ENCODE assay signal across 15 cellular contexts in genomic region chr20:1242530-1242929, GRCh38. TPM values are rescaled to one million over a fixed set of nuclear protein-coding genes. Genes with fewer than 3 reads are reported as not detected.
DNase-seq lines count a peak whose midpoint lies in the region; ATAC-seq, FAIRE-seq and TF ChIP-seq lines count a peak whose summit lies in the region.
"Had no signal": no experiment of that assay in that cellular context is flagged by ENCODE, and none has a peak within 500 bp of the region (broad histone marks: within the 10 kb centered on the region; RNA-seq: fewer than 3 reads in every experiment).

No MANE protein-coding gene starts in this region.

- H4K20me1 ChIP-seq in astrocyte (ENCODE audit: insufficient read depth, low read length) = no peaks in the 10 kb centered on the region
- no peaks in the 10 kb centered on the region for H4K20me1 ChIP-seq in keratinocyte (ENCODE audit: control insufficient read depth, extremely low read depth, insufficient read depth, low read length)

- H3K36me3 ChIP-seq in BJ (ENCODE audit: control insufficient read depth, insufficient read depth, low read length) (no peaks in the 10 kb centered on the region), astrocyte (ENCODE audit: insufficient read depth, low read length) (no peaks in the 10 kb centered on the region), keratinocyte (ENCODE audit: control insufficient read depth in 2 of 2, extremely low read depth in 1 of 2, insufficient read depth in 2 of 2, low read length in 2 of 2) (no peaks in the 10 kb centered on the region), BE2C (no peaks in the 10 kb centered on the region)

- no peak overlapping the region for H2AFZ ChIP-seq in astrocyte (ENCODE audit: low read depth, low read length)
- H2AFZ ChIP-seq in keratinocyte (ENCODE audit: control insufficient read depth, low read length) = no peak overlapping the region

- dilution Hi-C loops in keratinocyte (cut with MboI; ENCODE audit: extremely low pct_ligation_motif_present, low sequenced_read_pairs) = no loop called here

- H3K9me3 ChIP-seq in astrocyte (ENCODE audit: insufficient read depth, low read depth, low read length) (no peaks in the 10 kb centered on the region), keratinocyte (ENCODE audit: control insufficient read depth, low read depth, low read length) (no peaks in the 10 kb centered on the region), BE2C (no peaks in the 10 kb centered on the region)

- H3K4me1 Mint-ChIP-seq in astrocyte (ENCODE audit: low read depth, unreplicated experiment) = peaks cover 8% of the 10 kb centered on the region
- H3K4me1 Mint-ChIP-seq: activated naive CD4-positive, alpha-beta T cell treated with anti-CD3 and anti-CD28 coated beads, Interleukin-2, amount 50 U/mL, for 24 hours had no signal

- POLR2A ChIA-PET in BJ (lab: Charles Lee) = interaction anchor here (0.7 kb wide), 1 partner anchor 81 kb away, joined by 3 read pairs; no protein-coding TSS in a partner anchor

- DNase-seq in BJ (ENCODE audit: low read depth) = peak; percentile 68
- peak; percentile 72 for DNase-seq in HS-27A (ENCODE audit: low read depth)
- DNase-seq in astrocyte (ENCODE audit: low read depth) = peak; percentile 95
- no peak for DNase-seq in keratinocyte (ENCODE audit: low read depth, low spot score)
- DNase-seq in stimulated activated CD4-positive, alpha-beta T cell treated with anti-CD3 and anti-CD28 coated beads, Interleukin-4, amount 100 ng/mL, for 24 hours = no peak
- DNase-seq in BE2C = no peak
- DNase-seq in GF-D8 (lab: John Stamatoyannopoulos, UW) = no peak
- DNase-seq: activated CD4-positive, alpha-beta T cell treated with anti-CD3 and anti-CD28 coated beads, Interleukin-2, amount 10 ng/mL, durations not matched to agents 24 days and 14 days; Calu3; kidney; natural killer cell; NCI-H1105; NCI-H69 had no signal

- no peaks in the 10 kb centered on the region for H3K36me3 Mint-ChIP-seq in astrocyte (ENCODE audit: low read depth, unreplicated experiment)
- H3K36me3 Mint-ChIP-seq: activated naive CD4-positive, alpha-beta T cell treated with anti-CD3 and anti-CD28 coated beads, Interleukin-2, amount 50 U/mL, for 24 hours; natural killer cell had no signal

- no peaks in the 10 kb centered on the region for H3K9me3 Mint-ChIP-seq in astrocyte (ENCODE audit: unreplicated experiment)
- H3K9me3 Mint-ChIP-seq: activated CD4-positive, alpha-beta T cell treated with anti-CD3 and anti-CD28 coated beads, Interleukin-2, amount 10 ng/mL, durations not matched to agents 24 days and 14 days; activated naive CD4-positive, alpha-beta T cell treated with anti-CD3 and anti-CD28 coated beads, Interleukin-2, amount 50 U/mL, for 24 hours; natural killer cell had no signal

- H3K4me2 ChIP-seq in astrocyte (ENCODE audit: low read length) = peak overlapping the region; percentile 27
- no peak overlapping the region for H3K4me2 ChIP-seq in keratinocyte (ENCODE audit: control insufficient read depth, extremely low read depth, insufficient read depth, low read depth, low read length)

- CTCF ChIA-PET in BJ (lab: Yijun Ruan, JAX) = no interaction called here

- H3K27ac Mint-ChIP-seq in astrocyte (ENCODE audit: unreplicated experiment) = no peak overlapping the region
- H3K27ac Mint-ChIP-seq: activated CD4-positive, alpha-beta T cell treated with anti-CD3 and anti-CD28 coated beads, Interleukin-2, amount 10 ng/mL, durations not matched to agents 24 days and 14 days; activated naive CD4-positive, alpha-beta T cell treated with anti-CD3 and anti-CD28 coated beads, Interleukin-2, amount 50 U/mL, for 24 hours; natural killer cell had no signal

- no peak overlapping the region for H3K9ac ChIP-seq in astrocyte (ENCODE audit: low read length)
- H3K9ac ChIP-seq in keratinocyte (ENCODE audit: control insufficient read depth, extremely low read depth, insufficient read depth, low read length) = no peak overlapping the region

- FAIRE-seq in astrocyte (lab: Jason Lieb, UNC) (peak; percentile 98), keratinocyte (lab: Jason Lieb, UNC) (peak; percentile 13)
- FAIRE-seq: kidney had no signal

- H3K27me3 ChIP-seq in BJ (ENCODE audit: control insufficient read depth, insufficient read depth, low read length) (no peaks in the 10 kb centered on the region), astrocyte (ENCODE audit: insufficient read depth, low read length) (no peaks in the 10 kb centered on the region), keratinocyte (ENCODE audit: control insufficient read depth, extremely low read depth, insufficient read depth, low read length) (peaks cover 6% of the 10 kb centered on the region), BE2C (no peaks in the 10 kb centered on the region)

- H3K9me1 ChIP-seq in keratinocyte (ENCODE audit: control insufficient read depth, extremely low read depth, insufficient read depth, low read length) = no peaks in the 10 kb centered on the region

- H3K27me3 Mint-ChIP-seq in astrocyte (ENCODE audit: low read depth, unreplicated experiment) = peaks cover 8% of the 10 kb centered on the region
- H3K27me3 Mint-ChIP-seq: activated naive CD4-positive, alpha-beta T cell treated with anti-CD3 and anti-CD28 coated beads, Interleukin-2, amount 50 U/mL, for 24 hours had no signal

- TF ChIP-seq CTCF in BJ (IDR thresholded peaks at IDR 0.05; ENCODE audit: insufficient read depth, low read depth, low read length) = no peak
- TF ChIP-seq CTCF in astrocyte (IDR thresholded peaks at IDR 0.05; ENCODE audit: insufficient read depth, low read depth, low read length) = no peak
- TF ChIP-seq CTCF in keratinocyte (optimal IDR thresholded peaks at IDR 0.05 in 1 of 3, IDR thresholded peaks at IDR 0.05 in 1 of 3, conservative IDR thresholded peaks at IDR 0.05 in 1 of 3; ENCODE audit: extremely low read depth in 1 of 3, insufficient read depth in 2 of 3, low read length in 3 of 3) = no peak
- TF ChIP-seq CTCF in BE2C (IDR thresholded peaks at IDR 0.05; ENCODE audit: low read depth, low read length) = no peak

- H3K79me2 ChIP-seq in astrocyte (ENCODE audit: insufficient read depth, low read length) (no peaks in the 10 kb centered on the region), keratinocyte (ENCODE audit: control insufficient read depth, insufficient read depth, low read length) (no peaks in the 10 kb centered on the region)

- H3K4me3 ChIP-seq in BJ (ENCODE audit: low read depth, low read length) (no peak overlapping the region), astrocyte (ENCODE audit: insufficient read depth, low read depth, low read length) (no peak overlapping the region), keratinocyte (ENCODE audit: control insufficient read depth in 2 of 3, extremely low read depth in 1 of 3, insufficient read depth in 2 of 3, low read depth in 1 of 3, low read length in 3 of 3) (no peak overlapping the region), BE2C (ENCODE audit: low read depth, low read length) (no peak overlapping the region)

- H3K27ac ChIP-seq in astrocyte (ENCODE audit: low read depth, low read length) (no peak overlapping the region), keratinocyte (ENCODE audit: control insufficient read depth, insufficient read depth, low read length) (no peak overlapping the region)

- no peak overlapping the region for H3K4me3 Mint-ChIP-seq in astrocyte (ENCODE audit: unreplicated experiment)
- H3K4me3 Mint-ChIP-seq: activated CD4-positive, alpha-beta T cell treated with anti-CD3 and anti-CD28 coated beads, Interleukin-2, amount 10 ng/mL, durations not matched to agents 24 days and 14 days; activated naive CD4-positive, alpha-beta T cell treated with anti-CD3 and anti-CD28 coated beads, Interleukin-2, amount 50 U/mL, for 24 hours; natural killer cell had no signal

- ATAC-seq in HG03039 (IDR thresholded peaks at IDR 0.05; ENCODE audit: unreplicated experiment) = no peak
- ATAC-seq: natural killer cell had no signal

- H3K4me1 ChIP-seq in astrocyte (ENCODE audit: insufficient read depth, low read length) = peaks cover 4% of the 10 kb centered on the region
- no peaks in the 10 kb centered on the region for H3K4me1 ChIP-seq in keratinocyte (ENCODE audit: control insufficient read depth, extremely low read depth, insufficient read depth, low read length)
- no peaks in the 10 kb centered on the region for H3K4me1 ChIP-seq in BE2C

RNA-seq across cellular contexts. Expression of gene RAD21L1, which starts 16.7 kb away (rescaled TPM):
- polyA plus RNA-seq in BJ (2011; rRNA removed) (0.06 and 0.18 TPM in 2 replicates), keratinocyte (0.06 TPM in 1 of 3 replicates, not detected in the others)
- 0.51 TPM in 1 of 2 replicates, not detected in the other for polyA minus RNA-seq in BJ (2011; rRNA and poly(A)+ RNA removed)
- 0.34 TPM in 1 of 2 replicates, not detected in the other for total RNA-seq in astrocyte
- polyA plus RNA-seq in keratinocyte (2011; ENCODE audit: low read depth) = not detected
- not detected in 2 replicates for polyA plus RNA-seq in keratinocyte (2011; cell fraction: cytosol; rRNA removed)
- polyA plus RNA-seq in keratinocyte (2011; cell fraction: nucleus; rRNA removed) = not detected in 2 replicates
- polyA plus RNA-seq in keratinocyte (2012; ENCODE audit: low replicate concordance) = not detected in 2 replicates
- polyA minus RNA-seq in keratinocyte = 0.54 TPM in 1 of 3 replicates, not detected in the others
- not detected for polyA minus RNA-seq in keratinocyte (2011; cell fraction: cytosol; rRNA and poly(A)+ RNA removed)
- polyA minus RNA-seq in keratinocyte (2011; cell fraction: nucleus; rRNA and poly(A)+ RNA removed) = not detected in 2 replicates
- not detected for polyA plus RNA-seq in BE2C (2012; ENCODE audit: insufficient read depth, insufficient read length, low read depth)
- total RNA-seq: activated CD4-positive, alpha-beta T cell treated with anti-CD3 and anti-CD28 coated beads, Interleukin-2, amount 10 ng/mL, durations not matched to agents 24 days and 14 days; Calu3; kidney; natural killer cell had no signal

RNA-seq across cellular contexts. Expression of gene SNPH, which starts 23.6 kb away (rescaled TPM):
- polyA plus RNA-seq in BJ (2011; rRNA removed) (1.3 and 1.8 TPM in 2 replicates), keratinocyte (1.3 to 2.4 TPM (median 1.4 TPM) in 3 replicates)
- polyA minus RNA-seq in BJ (2011; rRNA and poly(A)+ RNA removed) = 2.1 and 2.8 TPM in 2 replicates
- 7.8 and 7.9 TPM in 2 replicates for total RNA-seq in astrocyte
- 1.7 TPM for polyA plus RNA-seq in keratinocyte (2011; ENCODE audit: low read depth)
- polyA plus RNA-seq in keratinocyte (2011; cell fraction: cytosol; rRNA removed) = 1.0 and 2.7 TPM in 2 replicates
- 3.7 and 5.6 TPM in 2 replicates for polyA plus RNA-seq in keratinocyte (2011; cell fraction: nucleus; rRNA removed)
- polyA plus RNA-seq in keratinocyte (2012; ENCODE audit: low replicate concordance) = 2.7 and 5.2 TPM in 2 replicates
- 2.4 to 5.5 TPM (median 3.2 TPM) in 3 replicates for polyA minus RNA-seq in keratinocyte
- 3.3 TPM for polyA minus RNA-seq in keratinocyte (2011; cell fraction: cytosol; rRNA and poly(A)+ RNA removed)
- 4.0 and 4.9 TPM in 2 replicates for polyA minus RNA-seq in keratinocyte (2011; cell fraction: nucleus; rRNA and poly(A)+ RNA removed)
- 0.09 TPM for polyA plus RNA-seq in BE2C (2012; ENCODE audit: insufficient read depth, insufficient read length, low read depth)

RNA-seq across cellular contexts. Expression of gene C20orf202, which starts 39.3 kb away (rescaled TPM):
- not detected in 2 replicates for polyA plus RNA-seq in BJ (2011; rRNA removed)
- not detected in 2 replicates for polyA minus RNA-seq in BJ (2011; rRNA and poly(A)+ RNA removed)
- not detected in 2 replicates for total RNA-seq in astrocyte
- polyA plus RNA-seq in keratinocyte = not detected in 3 replicates
- polyA plus RNA-seq in keratinocyte (2011; ENCODE audit: low read depth) = not detected
- polyA plus RNA-seq in keratinocyte (2011; cell fraction: cytosol; rRNA removed) = not detected in 2 replicates
- polyA plus RNA-seq in keratinocyte (2011; cell fraction: nucleus; rRNA removed) = not detected in 2 replicates
- 0.10 TPM in 1 of 2 replicates, not detected in the other for polyA plus RNA-seq in keratinocyte (2012; ENCODE audit: low replicate concordance)
- polyA minus RNA-seq in keratinocyte = not detected in 3 replicates
- not detected for polyA minus RNA-seq in keratinocyte (2011; cell fraction: cytosol; rRNA and poly(A)+ RNA removed)
- polyA minus RNA-seq in keratinocyte (2011; cell fraction: nucleus; rRNA and poly(A)+ RNA removed) = not detected in 2 replicates
- polyA plus RNA-seq in BE2C (2012; ENCODE audit: insufficient read depth, insufficient read length, low read depth) = not detected
- total RNA-seq: activated CD4-positive, alpha-beta T cell treated with anti-CD3 and anti-CD28 coated beads, Interleukin-2, amount 10 ng/mL, durations not matched to agents 24 days and 14 days; Calu3 had no signal

RNA-seq across cellular contexts. Expression of gene TMEM74B, which starts 57.7 kb away (rescaled TPM):
- polyA plus RNA-seq in BJ (2011; rRNA removed) (0.04 TPM in 1 of 2 replicates, not detected in the other), keratinocyte (0.33 to 3.4 TPM (median 0.58 TPM) in 3 replicates)
- polyA minus RNA-seq in BJ (2011; rRNA and poly(A)+ RNA removed) = not detected in 2 replicates
- total RNA-seq in astrocyte = 2.1 and 2.4 TPM in 2 replicates
- 2.9 TPM for polyA plus RNA-seq in keratinocyte (2011; ENCODE audit: low read depth)
- 0.07 and 0.36 TPM in 2 replicates for polyA plus RNA-seq in keratinocyte (2011; cell fraction: cytosol; rRNA removed)
- 11.8 and 18.4 TPM in 2 replicates for polyA plus RNA-seq in keratinocyte (2011; cell fraction: nucleus; rRNA removed)
- 0.54 and 4.4 TPM in 2 replicates for polyA plus RNA-seq in keratinocyte (2012; ENCODE audit: low replicate concordance)
- 0.59 to 1.4 TPM in 2 of 3 replicates, not detected in the other for polyA minus RNA-seq in keratinocyte
- not detected for polyA minus RNA-seq in keratinocyte (2011; cell fraction: cytosol; rRNA and poly(A)+ RNA removed)
- 0.63 and 0.70 TPM in 2 replicates for polyA minus RNA-seq in keratinocyte (2011; cell fraction: nucleus; rRNA and poly(A)+ RNA removed)
- polyA plus RNA-seq in BE2C (2012; ENCODE audit: insufficient read depth, insufficient read length, low read depth) = 0.25 TPM

Comparison
In these comparisons a context has a peak if more than half of its experiments do, and no peak if none do; other contexts are left out.
1. DNase-seq: peak in BJ (single experiment), HS-27A (single experiment) and astrocyte (single experiment); none in keratinocyte (single experiment), stimulated activated CD4-positive, alpha-beta T cell treated with anti-CD3 and anti-CD28 coated beads, Interleukin-4, amount 100 ng/mL, for 24 hours (single experiment), BE2C (single experiment) and GF-D8 (single experiment).